1 cellular context compared by ENCODE assay signal in the genomic region with DNA sequence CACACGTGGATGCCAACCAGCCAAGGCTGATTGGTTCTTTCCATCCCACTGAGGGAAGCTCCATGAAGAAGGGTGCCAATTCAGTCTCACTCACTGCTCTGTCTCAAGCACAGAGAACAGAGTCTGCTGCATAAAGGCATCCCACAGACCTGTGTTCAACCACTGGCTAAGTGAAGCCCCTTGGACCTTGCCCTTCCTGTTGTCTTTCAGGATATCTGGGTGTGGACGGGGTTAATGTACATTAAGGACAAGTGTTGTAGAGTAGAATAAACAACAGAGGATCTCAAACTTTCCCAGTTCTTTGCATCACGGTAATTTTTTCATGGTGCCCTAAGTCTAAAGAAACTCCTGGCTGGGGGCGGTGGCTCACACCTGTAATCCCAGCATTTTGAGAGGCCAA.
TF ChIP-seq lines count a peak whose summit lies in the region.

No MANE protein-coding gene starts in this region.

TF ChIP-seq in HepG2, 621 proteins besides CTCF, POLR2A, EP300 and RAD21 (continued from another document and continues in another):
- TF ChIP-seq GRHL1 (CRISPR knock-in tag; conservative IDR thresholded peaks at IDR 0.05) (no peak), SIX1 (CRISPR knock-in tag; IDR thresholded peaks at IDR 0.05; ENCODE audit: borderline replicate concordance) (no peak), SMARCC2 (IDR thresholded peaks at IDR 0.05) (no peak), ZNF512B (CRISPR knock-in tag; IDR thresholded peaks at IDR 0.05; ENCODE audit: borderline replicate concordance) (no peak), MAFG (CRISPR knock-in tag; IDR thresholded peaks at IDR 0.05) (no peak), ZNF713 (CRISPR knock-in tag; IDR thresholded peaks at IDR 0.05) (no peak), CREM (IDR thresholded peaks at IDR 0.05) (no peak), CREM (CRISPR knock-in tag; IDR thresholded peaks at IDR 0.05) (no peak), KLF15 (CRISPR knock-in tag; IDR thresholded peaks at IDR 0.05; ENCODE audit: borderline replicate concordance) (no peak), RARA (CRISPR knock-in tag; IDR thresholded peaks at IDR 0.05) (peak; percentile 46; the same call in 1 of the 2 replicates), IKZF4 (CRISPR knock-in tag; IDR thresholded peaks at IDR 0.05; ENCODE audit: borderline replicate concordance, low read depth, not compliant biosample characterization) (no peak), MIER3 (CRISPR knock-in tag; IDR thresholded peaks at IDR 0.05; ENCODE audit: borderline replicate concordance) (0 out of 2 replicates have a peak, but pooled peaks have one; percentile 31), ETV5 (CRISPR knock-in tag; IDR thresholded peaks at IDR 0.05; ENCODE audit: borderline replicate concordance) (peak; percentile 90), SOX5 (CRISPR knock-in tag; IDR thresholded peaks at IDR 0.05; ENCODE audit: borderline replicate concordance) (peak; percentile 62; the same call in 1 of the 2 replicates), HDAC2 (CRISPR knock-in tag; IDR thresholded peaks at IDR 0.05) (peak; percentile 28; the same call in 1 of the 2 replicates), TBL1XR1 (IDR thresholded peaks at IDR 0.05; ENCODE audit: borderline replicate concordance, low read length, partially characterized antibody) (no peak), SP1 (IDR thresholded peaks at IDR 0.05) (no peak), SP1 (CRISPR knock-in tag; IDR thresholded peaks at IDR 0.05) (no peak), SP2 (CRISPR knock-in tag; IDR thresholded peaks at IDR 0.05) (no peak), ZNF788 (CRISPR knock-in tag; IDR thresholded peaks at IDR 0.05; ENCODE audit: borderline replicate concordance) (no peak), EHMT2 (IDR thresholded peaks at IDR 0.05; ENCODE audit: borderline replicate concordance, low read depth, low read length) (no peak), GTF3A (CRISPR knock-in tag; conservative IDR thresholded peaks at IDR 0.05) (no peak), ZNF577 (CRISPR knock-in tag; IDR thresholded peaks at IDR 0.05; ENCODE audit: borderline replicate concordance, low read depth) (no peak), NPAS2 (CRISPR knock-in tag; IDR thresholded peaks at IDR 0.05; ENCODE audit: borderline replicate concordance) (no peak), HNRNPL (IDR thresholded peaks at IDR 0.05; ENCODE audit: low read depth, low read length) (no peak), ZFP36L1 (CRISPR knock-in tag; IDR thresholded peaks at IDR 0.05) (no peak), ZZZ3 (CRISPR knock-in tag; IDR thresholded peaks at IDR 0.05; ENCODE audit: borderline replicate concordance) (no peak), RORA (CRISPR knock-in tag; IDR thresholded peaks at IDR 0.05) (no peak), NR2C2 (CRISPR knock-in tag; IDR thresholded peaks at IDR 0.05; ENCODE audit: borderline replicate concordance) (no peak), ATAD3A (CRISPR knock-in tag; IDR thresholded peaks at IDR 0.05) (no peak), FOXP1 (IDR thresholded peaks at IDR 0.05) (no peak), FOXP1 (CRISPR knock-in tag; IDR thresholded peaks at IDR 0.05) (peak; percentile 88), ZMYM3 (CRISPR knock-in tag; IDR thresholded peaks at IDR 0.05) (peak; percentile 31; the same call in 1 of the 2 replicates)
- TF ChIP-seq, protein P1, sequence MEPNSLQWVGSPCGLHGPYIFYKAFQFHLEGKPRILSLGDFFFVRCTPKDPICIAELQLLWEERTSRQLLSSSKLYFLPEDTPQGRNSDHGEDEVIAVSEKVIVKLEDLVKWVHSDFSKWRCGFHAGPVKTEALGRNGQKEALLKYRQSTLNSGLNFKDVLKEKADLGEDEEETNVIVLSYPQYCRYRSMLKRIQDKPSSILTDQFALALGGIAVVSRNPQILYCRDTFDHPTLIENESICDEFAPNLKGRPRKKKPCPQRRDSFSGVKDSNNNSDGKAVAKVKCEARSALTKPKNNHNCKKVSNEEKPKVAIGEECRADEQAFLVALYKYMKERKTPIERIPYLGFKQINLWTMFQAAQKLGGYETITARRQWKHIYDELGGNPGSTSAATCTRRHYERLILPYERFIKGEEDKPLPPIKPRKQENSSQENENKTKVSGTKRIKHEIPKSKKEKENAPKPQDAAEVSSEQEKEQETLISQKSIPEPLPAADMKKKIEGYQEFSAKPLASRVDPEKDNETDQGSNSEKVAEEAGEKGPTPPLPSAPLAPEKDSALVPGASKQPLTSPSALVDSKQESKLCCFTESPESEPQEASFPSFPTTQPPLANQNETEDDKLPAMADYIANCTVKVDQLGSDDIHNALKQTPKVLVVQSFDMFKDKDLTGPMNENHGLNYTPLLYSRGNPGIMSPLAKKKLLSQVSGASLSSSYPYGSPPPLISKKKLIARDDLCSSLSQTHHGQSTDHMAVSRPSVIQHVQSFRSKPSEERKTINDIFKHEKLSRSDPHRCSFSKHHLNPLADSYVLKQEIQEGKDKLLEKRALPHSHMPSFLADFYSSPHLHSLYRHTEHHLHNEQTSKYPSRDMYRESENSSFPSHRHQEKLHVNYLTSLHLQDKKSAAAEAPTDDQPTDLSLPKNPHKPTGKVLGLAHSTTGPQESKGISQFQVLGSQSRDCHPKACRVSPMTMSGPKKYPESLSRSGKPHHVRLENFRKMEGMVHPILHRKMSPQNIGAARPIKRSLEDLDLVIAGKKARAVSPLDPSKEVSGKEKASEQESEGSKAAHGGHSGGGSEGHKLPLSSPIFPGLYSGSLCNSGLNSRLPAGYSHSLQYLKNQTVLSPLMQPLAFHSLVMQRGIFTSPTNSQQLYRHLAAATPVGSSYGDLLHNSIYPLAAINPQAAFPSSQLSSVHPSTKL (CRISPR knock-in tag; IDR thresholded peaks at IDR 0.05), result peak; percentile 83
- TF ChIP-seq, protein P2, sequence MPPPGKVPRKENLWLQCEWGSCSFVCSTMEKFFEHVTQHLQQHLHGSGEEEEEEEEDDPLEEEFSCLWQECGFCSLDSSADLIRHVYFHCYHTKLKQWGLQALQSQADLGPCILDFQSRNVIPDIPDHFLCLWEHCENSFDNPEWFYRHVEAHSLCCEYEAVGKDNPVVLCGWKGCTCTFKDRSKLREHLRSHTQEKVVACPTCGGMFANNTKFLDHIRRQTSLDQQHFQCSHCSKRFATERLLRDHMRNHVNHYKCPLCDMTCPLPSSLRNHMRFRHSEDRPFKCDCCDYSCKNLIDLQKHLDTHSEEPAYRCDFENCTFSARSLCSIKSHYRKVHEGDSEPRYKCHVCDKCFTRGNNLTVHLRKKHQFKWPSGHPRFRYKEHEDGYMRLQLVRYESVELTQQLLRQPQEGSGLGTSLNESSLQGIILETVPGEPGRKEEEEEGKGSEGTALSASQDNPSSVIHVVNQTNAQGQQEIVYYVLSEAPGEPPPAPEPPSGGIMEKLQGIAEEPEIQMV (CRISPR knock-in tag; IDR thresholded peaks at IDR 0.05; ENCODE audit: low read depth), result no peak
- TF ChIP-seq, protein P3, sequence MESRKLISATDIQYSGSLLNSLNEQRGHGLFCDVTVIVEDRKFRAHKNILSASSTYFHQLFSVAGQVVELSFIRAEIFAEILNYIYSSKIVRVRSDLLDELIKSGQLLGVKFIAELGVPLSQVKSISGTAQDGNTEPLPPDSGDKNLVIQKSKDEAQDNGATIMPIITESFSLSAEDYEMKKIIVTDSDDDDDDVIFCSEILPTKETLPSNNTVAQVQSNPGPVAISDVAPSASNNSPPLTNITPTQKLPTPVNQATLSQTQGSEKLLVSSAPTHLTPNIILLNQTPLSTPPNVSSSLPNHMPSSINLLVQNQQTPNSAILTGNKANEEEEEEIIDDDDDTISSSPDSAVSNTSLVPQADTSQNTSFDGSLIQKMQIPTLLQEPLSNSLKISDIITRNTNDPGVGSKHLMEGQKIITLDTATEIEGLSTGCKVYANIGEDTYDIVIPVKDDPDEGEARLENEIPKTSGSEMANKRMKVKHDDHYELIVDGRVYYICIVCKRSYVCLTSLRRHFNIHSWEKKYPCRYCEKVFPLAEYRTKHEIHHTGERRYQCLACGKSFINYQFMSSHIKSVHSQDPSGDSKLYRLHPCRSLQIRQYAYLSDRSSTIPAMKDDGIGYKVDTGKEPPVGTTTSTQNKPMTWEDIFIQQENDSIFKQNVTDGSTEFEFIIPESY (CRISPR knock-in tag; IDR thresholded peaks at IDR 0.05), result no peak
- TF ChIP-seq, protein P4, sequence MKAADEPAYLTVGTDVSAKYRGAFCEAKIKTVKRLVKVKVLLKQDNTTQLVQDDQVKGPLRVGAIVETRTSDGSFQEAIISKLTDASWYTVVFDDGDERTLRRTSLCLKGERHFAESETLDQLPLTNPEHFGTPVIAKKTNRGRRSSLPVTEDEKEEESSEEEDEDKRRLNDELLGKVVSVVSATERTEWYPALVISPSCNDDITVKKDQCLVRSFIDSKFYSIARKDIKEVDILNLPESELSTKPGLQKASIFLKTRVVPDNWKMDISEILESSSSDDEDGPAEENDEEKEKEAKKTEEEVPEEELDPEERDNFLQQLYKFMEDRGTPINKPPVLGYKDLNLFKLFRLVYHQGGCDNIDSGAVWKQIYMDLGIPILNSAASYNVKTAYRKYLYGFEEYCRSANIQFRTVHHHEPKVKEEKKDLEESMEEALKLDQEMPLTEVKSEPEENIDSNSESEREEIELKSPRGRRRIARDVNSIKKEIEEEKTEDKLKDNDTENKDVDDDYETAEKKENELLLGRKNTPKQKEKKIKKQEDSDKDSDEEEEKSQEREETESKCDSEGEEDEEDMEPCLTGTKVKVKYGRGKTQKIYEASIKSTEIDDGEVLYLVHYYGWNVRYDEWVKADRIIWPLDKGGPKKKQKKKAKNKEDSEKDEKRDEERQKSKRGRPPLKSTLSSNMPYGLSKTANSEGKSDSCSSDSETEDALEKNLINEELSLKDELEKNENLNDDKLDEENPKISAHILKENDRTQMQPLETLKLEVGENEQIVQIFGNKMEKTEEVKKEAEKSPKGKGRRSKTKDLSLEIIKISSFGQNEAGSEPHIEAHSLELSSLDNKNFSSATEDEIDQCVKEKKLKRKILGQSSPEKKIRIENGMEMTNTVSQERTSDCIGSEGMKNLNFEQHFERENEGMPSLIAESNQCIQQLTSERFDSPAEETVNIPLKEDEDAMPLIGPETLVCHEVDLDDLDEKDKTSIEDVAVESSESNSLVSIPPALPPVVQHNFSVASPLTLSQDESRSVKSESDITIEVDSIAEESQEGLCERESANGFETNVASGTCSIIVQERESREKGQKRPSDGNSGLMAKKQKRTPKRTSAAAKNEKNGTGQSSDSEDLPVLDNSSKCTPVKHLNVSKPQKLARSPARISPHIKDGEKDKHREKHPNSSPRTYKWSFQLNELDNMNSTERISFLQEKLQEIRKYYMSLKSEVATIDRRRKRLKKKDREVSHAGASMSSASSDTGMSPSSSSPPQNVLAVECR (CRISPR knock-in tag; IDR thresholded peaks at IDR 0.05; ENCODE audit: borderline replicate concordance), result no peak
- TF ChIP-seq, protein P5, sequence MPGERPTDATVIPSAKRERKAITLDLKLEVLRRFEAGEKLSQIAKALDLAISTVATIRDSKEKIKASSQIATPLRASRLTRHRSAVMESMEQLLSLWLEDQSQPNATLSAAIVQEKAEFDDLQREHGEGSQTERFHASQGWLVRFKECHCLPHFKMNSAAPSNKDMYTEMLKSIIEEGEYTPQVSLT (CRISPR knock-in tag; IDR thresholded peaks at IDR 0.05; ENCODE audit: borderline replicate concordance, low read depth), result no peak
- TF ChIP-seq, protein P6, sequence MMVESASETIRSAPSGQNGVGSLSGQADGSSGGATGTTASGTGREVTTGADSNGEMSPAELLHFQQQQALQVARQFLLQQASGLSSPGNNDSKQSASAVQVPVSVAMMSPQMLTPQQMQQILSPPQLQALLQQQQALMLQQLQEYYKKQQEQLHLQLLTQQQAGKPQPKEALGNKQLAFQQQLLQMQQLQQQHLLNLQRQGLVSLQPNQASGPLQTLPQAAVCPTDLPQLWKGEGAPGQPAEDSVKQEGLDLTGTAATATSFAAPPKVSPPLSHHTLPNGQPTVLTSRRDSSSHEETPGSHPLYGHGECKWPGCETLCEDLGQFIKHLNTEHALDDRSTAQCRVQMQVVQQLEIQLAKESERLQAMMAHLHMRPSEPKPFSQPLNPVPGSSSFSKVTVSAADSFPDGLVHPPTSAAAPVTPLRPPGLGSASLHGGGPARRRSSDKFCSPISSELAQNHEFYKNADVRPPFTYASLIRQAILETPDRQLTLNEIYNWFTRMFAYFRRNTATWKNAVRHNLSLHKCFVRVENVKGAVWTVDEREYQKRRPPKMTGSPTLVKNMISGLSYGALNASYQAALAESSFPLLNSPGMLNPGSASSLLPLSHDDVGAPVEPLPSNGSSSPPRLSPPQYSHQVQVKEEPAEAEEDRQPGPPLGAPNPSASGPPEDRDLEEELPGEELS (CRISPR knock-in tag; IDR thresholded peaks at IDR 0.05), result peak; percentile 85
